Comparison of ENCODE assay signal across 16 cellular contexts in the genomic region with DNA sequence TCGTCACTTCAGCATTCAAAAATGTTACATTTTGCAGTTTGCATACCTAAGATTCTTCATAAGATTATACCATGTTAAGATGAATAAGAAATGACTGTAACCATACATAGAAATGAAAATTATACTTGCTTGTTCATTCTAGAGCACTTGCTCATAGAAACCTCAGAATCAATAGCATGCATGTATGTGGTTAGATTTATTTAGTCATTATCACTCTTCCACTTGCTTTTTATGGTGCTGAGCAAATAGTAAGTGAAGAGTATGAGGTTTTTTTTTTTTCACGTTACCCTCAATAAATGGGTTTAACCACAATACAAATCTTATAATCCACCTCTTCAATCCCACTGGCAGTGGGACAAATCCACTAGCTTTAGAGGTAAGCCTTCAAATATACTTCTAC.
DNase-seq lines count a peak whose midpoint lies in the region; FAIRE-seq and TF ChIP-seq lines count a peak whose summit lies in the region.
"Had no signal": no experiment of that assay in that cellular context is flagged by ENCODE, and none has a peak within 500 bp of the region (broad histone marks: within the 10 kb centered on the region; RNA-seq: fewer than 3 reads in every experiment).

No MANE protein-coding gene starts in this region.

- no peak overlapping the region for H3K9ac ChIP-seq in astrocyte (ENCODE audit: low read length)

- H3K27me3 Mint-ChIP-seq in astrocyte (ENCODE audit: low read depth, unreplicated experiment) (no peaks in the 10 kb centered on the region), glutamatergic neuron (ENCODE audit: unreplicated experiment) (peaks cover 2% of the 10 kb centered on the region)
- H3K27me3 Mint-ChIP-seq: CD4-positive, alpha-beta memory T cell had no signal

- DNase-seq in AG10803 (ENCODE audit: low read depth) (peak; percentile 20), H4 (ENCODE audit: low spot score) (peak; percentile 12), astrocyte (ENCODE audit: low read depth) (peak; percentile 85), kidney tubule cell (ENCODE audit: low spot score) (peak; percentile 29), SIG-M5 treated with dmso at 0.1 percent for 504 hours (lab: John Stamatoyannopoulos, UW; ENCODE audit: unreplicated experiment) (no peak), COLO668 (lab: John Stamatoyannopoulos, UW; ENCODE audit: unreplicated experiment) (no peak), glutamatergic neuron (no peak)
- DNase-seq in effector CD4-positive, alpha-beta T cell, result no peak
- DNase-seq: BE2C; CD4-positive, alpha-beta memory T cell; NCI-H1436; NCI-H2081; NCI-H2227 treated with DMSO at 0.1 percent for 48 hours; SHP77 had no signal

- H3K36me3 Mint-ChIP-seq in astrocyte (ENCODE audit: low read depth, unreplicated experiment) (no peaks in the 10 kb centered on the region), glutamatergic neuron (ENCODE audit: unreplicated experiment) (no peaks in the 10 kb centered on the region)
- H3K36me3 Mint-ChIP-seq: CD4-positive, alpha-beta memory T cell had no signal

- FAIRE-seq in astrocyte (lab: Jason Lieb, UNC), result no peak
- FAIRE-seq: HTR-8/SVneo, RCC 7860 had no signal

- H4K20me1 ChIP-seq in astrocyte (ENCODE audit: insufficient read depth, low read length), result no peaks in the 10 kb centered on the region

- no peaks in the 10 kb centered on the region for H3K9me3 ChIP-seq in astrocyte (ENCODE audit: insufficient read depth, low read depth, low read length)
- H3K9me3 ChIP-seq: BE2C had no signal

- H3K4me3 ChIP-seq in AG10803 (ENCODE audit: low read length) (no peak overlapping the region), astrocyte (ENCODE audit: insufficient read depth, low read depth, low read length) (no peak overlapping the region)

- no peaks in the 10 kb centered on the region for H3K36me3 ChIP-seq in astrocyte (ENCODE audit: insufficient read depth, low read length)
- H3K36me3 ChIP-seq: BE2C had no signal

- H3K27ac Mint-ChIP-seq in astrocyte (ENCODE audit: unreplicated experiment) (peak overlapping the region; percentile 71), glutamatergic neuron (ENCODE audit: unreplicated experiment) (no peak overlapping the region)
- H3K27ac Mint-ChIP-seq: CD4-positive, alpha-beta memory T cell had no signal

- no peaks in the 10 kb centered on the region for H3K9me3 Mint-ChIP-seq in astrocyte (ENCODE audit: unreplicated experiment)
- H3K9me3 Mint-ChIP-seq in glutamatergic neuron (ENCODE audit: unreplicated experiment), result no peaks in the 10 kb centered on the region

- TF ChIP-seq CTCF in AG10803 (conservative IDR thresholded peaks at IDR 0.05; ENCODE audit: low read length) (no peak), astrocyte (IDR thresholded peaks at IDR 0.05; ENCODE audit: insufficient read depth, low read depth, low read length) (no peak), glutamatergic neuron (IDR thresholded peaks at IDR 0.05; ENCODE audit: partially characterized antibody, unreplicated experiment) (no peak)

- no peak overlapping the region for H2AFZ ChIP-seq in astrocyte (ENCODE audit: low read depth, low read length)

- H3K4me1 Mint-ChIP-seq in astrocyte (ENCODE audit: low read depth, unreplicated experiment), result peaks cover 36% of the 10 kb centered on the region
- peaks cover 7% of the 10 kb centered on the region for H3K4me1 Mint-ChIP-seq in glutamatergic neuron (ENCODE audit: low read depth, unreplicated experiment)
- H3K4me1 Mint-ChIP-seq: CD4-positive, alpha-beta memory T cell had no signal

- H3K27ac ChIP-seq in astrocyte (ENCODE audit: low read depth, low read length), result no peak overlapping the region

- peaks cover 18% of the 10 kb centered on the region for H3K4me1 ChIP-seq in astrocyte (ENCODE audit: insufficient read depth, low read length)
- H3K4me1 ChIP-seq: BE2C had no signal

- H3K4me2 ChIP-seq in astrocyte (ENCODE audit: low read length), result peak overlapping the region; percentile 14

- no peak overlapping the region for H3K4me3 Mint-ChIP-seq in astrocyte (ENCODE audit: unreplicated experiment)
- H3K4me3 Mint-ChIP-seq in glutamatergic neuron (ENCODE audit: unreplicated experiment), result no peak overlapping the region
- H3K4me3 Mint-ChIP-seq: CD4-positive, alpha-beta memory T cell had no signal

- H3K27me3 ChIP-seq in astrocyte (ENCODE audit: insufficient read depth, low read length), result no peaks in the 10 kb centered on the region
- H3K27me3 ChIP-seq: BE2C had no signal

- no peaks in the 10 kb centered on the region for H3K79me2 ChIP-seq in astrocyte (ENCODE audit: insufficient read depth, low read length)

Comparison
In these comparisons a context has a peak if more than half of its experiments do, and no peak if none do; other contexts are left out.
1. DNase-seq: peak in AG10803 (single experiment), H4 (single experiment), astrocyte (single experiment) and kidney tubule cell (single experiment); none in SIG-M5 treated with dmso at 0.1 percent for 504 hours (single experiment), COLO668 (single experiment), effector CD4-positive, alpha-beta T cell (single experiment) and glutamatergic neuron (single experiment).